In the genomic region with DNA sequence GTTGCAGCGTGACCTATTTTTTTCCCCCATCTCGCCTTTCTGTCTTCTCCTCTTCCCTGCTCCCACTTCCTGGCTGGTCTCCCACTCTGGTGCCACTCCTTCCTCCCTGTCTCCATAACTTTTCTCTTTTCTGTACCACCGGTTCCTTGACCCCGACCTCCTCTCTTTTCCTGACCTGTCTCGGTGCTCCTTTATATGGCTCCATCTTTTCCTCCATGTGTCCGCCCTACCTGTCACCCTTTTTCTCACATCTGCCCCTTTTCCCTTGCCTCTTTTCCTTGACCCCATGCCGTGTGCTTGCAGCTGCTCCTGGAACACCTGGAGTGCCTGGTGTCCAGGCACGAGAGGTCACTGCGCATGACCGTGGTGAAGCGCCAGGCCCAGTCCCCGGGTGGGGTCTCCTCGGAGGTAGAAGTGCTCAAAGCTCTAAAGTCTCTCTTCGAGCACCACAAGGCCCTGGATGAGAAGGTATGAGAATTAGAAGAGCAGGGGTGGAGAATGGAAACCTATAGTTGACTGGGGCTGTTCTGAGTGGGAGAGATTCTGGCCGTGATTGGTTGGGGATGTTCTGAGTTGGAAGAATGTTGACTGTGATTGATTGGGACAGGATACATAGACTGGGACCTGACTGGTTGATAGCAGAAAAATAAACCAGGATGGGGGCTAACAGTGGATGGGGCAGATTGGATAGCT, we compare ENCODE assay signal across 1 cellular context.
TF ChIP-seq lines count a peak whose summit lies in the region.

No MANE protein-coding gene starts in this region.

TF ChIP-seq in A549, 52 proteins besides CTCF, POLR2A, EP300 and RAD21:
- TF ChIP-seq, protein P1, sequence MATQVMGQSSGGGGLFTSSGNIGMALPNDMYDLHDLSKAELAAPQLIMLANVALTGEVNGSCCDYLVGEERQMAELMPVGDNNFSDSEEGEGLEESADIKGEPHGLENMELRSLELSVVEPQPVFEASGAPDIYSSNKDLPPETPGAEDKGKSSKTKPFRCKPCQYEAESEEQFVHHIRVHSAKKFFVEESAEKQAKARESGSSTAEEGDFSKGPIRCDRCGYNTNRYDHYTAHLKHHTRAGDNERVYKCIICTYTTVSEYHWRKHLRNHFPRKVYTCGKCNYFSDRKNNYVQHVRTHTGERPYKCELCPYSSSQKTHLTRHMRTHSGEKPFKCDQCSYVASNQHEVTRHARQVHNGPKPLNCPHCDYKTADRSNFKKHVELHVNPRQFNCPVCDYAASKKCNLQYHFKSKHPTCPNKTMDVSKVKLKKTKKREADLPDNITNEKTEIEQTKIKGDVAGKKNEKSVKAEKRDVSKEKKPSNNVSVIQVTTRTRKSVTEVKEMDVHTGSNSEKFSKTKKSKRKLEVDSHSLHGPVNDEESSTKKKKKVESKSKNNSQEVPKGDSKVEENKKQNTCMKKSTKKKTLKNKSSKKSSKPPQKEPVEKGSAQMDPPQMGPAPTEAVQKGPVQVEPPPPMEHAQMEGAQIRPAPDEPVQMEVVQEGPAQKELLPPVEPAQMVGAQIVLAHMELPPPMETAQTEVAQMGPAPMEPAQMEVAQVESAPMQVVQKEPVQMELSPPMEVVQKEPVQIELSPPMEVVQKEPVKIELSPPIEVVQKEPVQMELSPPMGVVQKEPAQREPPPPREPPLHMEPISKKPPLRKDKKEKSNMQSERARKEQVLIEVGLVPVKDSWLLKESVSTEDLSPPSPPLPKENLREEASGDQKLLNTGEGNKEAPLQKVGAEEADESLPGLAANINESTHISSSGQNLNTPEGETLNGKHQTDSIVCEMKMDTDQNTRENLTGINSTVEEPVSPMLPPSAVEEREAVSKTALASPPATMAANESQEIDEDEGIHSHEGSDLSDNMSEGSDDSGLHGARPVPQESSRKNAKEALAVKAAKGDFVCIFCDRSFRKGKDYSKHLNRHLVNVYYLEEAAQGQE (IDR thresholded peaks at IDR 0.05): no peak
- TF ChIP-seq FOSL2 (IDR thresholded peaks at IDR 0.05) (no peak), FOSL2 (CRISPR knock-in tag; IDR thresholded peaks at IDR 0.05) (no peak), JUNB (IDR thresholded peaks at IDR 0.05) (no peak), SMC3 (IDR thresholded peaks at IDR 0.05) (no peak)
- TF ChIP-seq, protein P2, sequence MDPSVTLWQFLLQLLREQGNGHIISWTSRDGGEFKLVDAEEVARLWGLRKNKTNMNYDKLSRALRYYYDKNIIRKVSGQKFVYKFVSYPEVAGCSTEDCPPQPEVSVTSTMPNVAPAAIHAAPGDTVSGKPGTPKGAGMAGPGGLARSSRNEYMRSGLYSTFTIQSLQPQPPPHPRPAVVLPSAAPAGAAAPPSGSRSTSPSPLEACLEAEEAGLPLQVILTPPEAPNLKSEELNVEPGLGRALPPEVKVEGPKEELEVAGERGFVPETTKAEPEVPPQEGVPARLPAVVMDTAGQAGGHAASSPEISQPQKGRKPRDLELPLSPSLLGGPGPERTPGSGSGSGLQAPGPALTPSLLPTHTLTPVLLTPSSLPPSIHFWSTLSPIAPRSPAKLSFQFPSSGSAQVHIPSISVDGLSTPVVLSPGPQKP (IDR thresholded peaks at IDR 0.05; ENCODE audit: low read depth, low read length): no peak
